1 cellular context compared by ENCODE assay signal in genomic region chrX:150575415-150575814, GRCh38.
TF ChIP-seq lines count a peak whose summit lies in the region.

No MANE protein-coding gene starts in this region.

TF ChIP-seq in GM23338, 12 proteins besides CTCF, POLR2A, EP300 and RAD21 (continued from another document):
- TF ChIP-seq EZH2phosphoT487 (IDR thresholded peaks at IDR 0.05; ENCODE audit: unreplicated experiment) (no peak), JUNB (IDR thresholded peaks at IDR 0.05; ENCODE audit: unreplicated experiment) (no peak), ZNF114 (CRISPR knock-in tag; IDR thresholded peaks at IDR 0.05) (no peak)
